ENCODE assay signal across 8 cellular contexts in the genomic region with DNA sequence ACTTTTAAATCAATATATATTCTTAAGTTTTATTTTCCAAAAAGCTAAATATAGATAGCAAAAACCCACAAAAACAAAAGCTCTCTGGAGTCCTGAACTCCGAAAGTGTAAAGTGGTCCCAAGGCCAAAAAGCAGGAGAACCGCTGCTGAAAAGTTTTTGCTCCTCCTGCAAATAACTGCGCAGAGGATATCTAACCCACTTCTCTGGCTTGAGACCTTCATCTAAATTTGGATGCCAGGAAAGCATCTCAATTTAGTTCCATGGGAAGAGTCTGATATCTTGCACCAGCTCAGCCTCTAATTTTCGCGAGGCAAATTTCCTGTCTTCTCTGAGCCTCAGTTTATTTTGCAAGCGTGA. TPM values are rescaled to one million over a fixed set of nuclear protein-coding genes. Genes with fewer than 3 reads are reported as not detected.
DNase-seq lines count a peak whose midpoint lies in the region; ATAC-seq lines count a peak whose summit lies in the region.

No MANE protein-coding gene starts in this region.

- H3K36me3 Mint-ChIP-seq in activated CD8-positive, alpha-beta T cell treated with anti-CD3 and anti-CD28 coated beads, Interleukin-2, amount 10 ng/mL, durations not matched to agents 7 days and 5 days (ENCODE audit: low read depth): peaks cover 24% of the 10 kb centered on the region

- POLR2A ChIA-PET in activated CD8-positive, alpha-beta T cell treated with anti-CD3 and anti-CD28 coated beads, Interleukin-2, amount 10 ng/mL, durations not matched to agents 7 days and 5 days (lab: Charles Lee): interaction anchor here (1.2 kb wide), 1 partner anchor 330 kb away, joined by 6 read pairs; no protein-coding TSS in a partner anchor

- peak overlapping the region; percentile 100 for H3K4me3 Mint-ChIP-seq in activated CD8-positive, alpha-beta T cell treated with anti-CD3 and anti-CD28 coated beads, Interleukin-2, amount 10 ng/mL, durations not matched to agents 7 days and 5 days
- peak overlapping the region; percentile 88 to 99 for H3K4me3 Mint-ChIP-seq in stimulated activated naive CD8-positive, alpha-beta T cell treated with anti-CD3 and anti-CD28 coated beads, Interleukin-15, amount 100 ng/mL, for 72 hours

- no peaks in the 10 kb centered on the region for H3K9me3 Mint-ChIP-seq in activated CD8-positive, alpha-beta T cell treated with anti-CD3 and anti-CD28 coated beads, Interleukin-2, amount 10 ng/mL, durations not matched to agents 7 days and 5 days (ENCODE audit: insufficient read depth)
- H3K9me3 Mint-ChIP-seq in stimulated activated naive CD8-positive, alpha-beta T cell treated with anti-CD3 and anti-CD28 coated beads, Interleukin-15, amount 100 ng/mL, for 72 hours: no peaks in the 10 kb centered on the region

- H3K27me3 Mint-ChIP-seq in activated CD8-positive, alpha-beta T cell treated with anti-CD3 and anti-CD28 coated beads, Interleukin-2, amount 10 ng/mL, durations not matched to agents 7 days and 5 days (ENCODE audit: low read depth): no peaks in the 10 kb centered on the region
- H3K27me3 Mint-ChIP-seq in stimulated activated naive CD8-positive, alpha-beta T cell treated with anti-CD3 and anti-CD28 coated beads, Interleukin-15, amount 100 ng/mL, for 72 hours: no peaks in the 10 kb centered on the region

- DNase-seq in DMS 273 (lab: John Stamatoyannopoulos, UW; ENCODE audit: unreplicated experiment) (peak; percentile 43), DMS 273 treated with DMSO at 0.1 percent for 48 hours (lab: John Stamatoyannopoulos, UW) (no peak)
- no peak for DNase-seq in activated CD8-positive, alpha-beta T cell treated with anti-CD3 and anti-CD28 coated beads, Interleukin-2, amount 10 ng/mL, durations not matched to agents 7 days and 5 days
- no peak for DNase-seq in stimulated activated naive CD8-positive, alpha-beta T cell treated with anti-CD3 and anti-CD28 coated beads, Interleukin-15, amount 100 ng/mL, for 72 hours

- peaks cover 30% of the 10 kb centered on the region for H3K4me1 Mint-ChIP-seq in activated CD8-positive, alpha-beta T cell treated with anti-CD3 and anti-CD28 coated beads, Interleukin-2, amount 10 ng/mL, durations not matched to agents 7 days and 5 days (ENCODE audit: low read depth)
- H3K4me1 Mint-ChIP-seq in stimulated activated naive CD8-positive, alpha-beta T cell treated with anti-CD3 and anti-CD28 coated beads, Interleukin-15, amount 100 ng/mL, for 72 hours: peaks cover 33% of the 10 kb centered on the region

- peak overlapping the region; percentile 91 for H3K27ac Mint-ChIP-seq in activated CD8-positive, alpha-beta T cell treated with anti-CD3 and anti-CD28 coated beads, Interleukin-2, amount 10 ng/mL, durations not matched to agents 7 days and 5 days
- H3K27ac Mint-ChIP-seq in stimulated activated naive CD8-positive, alpha-beta T cell treated with anti-CD3 and anti-CD28 coated beads, Interleukin-15, amount 100 ng/mL, for 72 hours: peak overlapping the region; percentile 97 to 99

- H3K9me3 ChIP-seq in iPS-18c (ENCODE audit: control insufficient read depth, insufficient read depth, low read length): no peaks in the 10 kb centered on the region

- ATAC-seq in activated CD8-positive, alpha-beta T cell treated with anti-CD3 and anti-CD28 coated beads, Interleukin-2, amount 10 ng/mL, durations not matched to agents 7 days and 5 days: no peak
- ATAC-seq in stimulated activated naive CD8-positive, alpha-beta T cell treated with anti-CD3 and anti-CD28 coated beads, Interleukin-15, amount 100 ng/mL, for 72 hours: no peak
- ATAC-seq in GM18870 (IDR thresholded peaks at IDR 0.05; ENCODE audit: unreplicated experiment) (no peak), GM21529 (IDR thresholded peaks at IDR 0.05; ENCODE audit: unreplicated experiment) (no peak), HG03045 (IDR thresholded peaks at IDR 0.05; ENCODE audit: unreplicated experiment) (no peak)

- CTCF ChIA-PET in activated CD8-positive, alpha-beta T cell treated with anti-CD3 and anti-CD28 coated beads, Interleukin-2, amount 10 ng/mL, durations not matched to agents 7 days and 5 days (lab: Charles Lee): interaction anchor here (0.6 to 1.7 kb wide), 11 partner anchors 9 to 469 kb away, joined by 3 to 23 read pairs (median 4); a partner anchor contains a TSS

- H3K4me3 ChIP-seq in iPS-18c (ENCODE audit: insufficient read depth, low read depth, low read length): peak overlapping the region; percentile 89

RNA-seq across cellular contexts. Expression of a gene that starts 0.5 kb away (rescaled TPM):
- 10 to 100 TPM; 32.6 to 33.8 TPM for total RNA-seq in activated CD8-positive, alpha-beta T cell treated with anti-CD3 and anti-CD28 coated beads, Interleukin-2, amount 10 ng/mL, durations not matched to agents 7 days and 5 days

RNA-seq across cellular contexts. Expression of a gene that starts 22.4 kb away (rescaled TPM):
- 1 to 10 TPM in 1 of 2 experiments, under 1 TPM in 1; 0.84 to 1.0 TPM for total RNA-seq in activated CD8-positive, alpha-beta T cell treated with anti-CD3 and anti-CD28 coated beads, Interleukin-2, amount 10 ng/mL, durations not matched to agents 7 days and 5 days

RNA-seq across cellular contexts. Expression of a gene that starts 44.0 kb away (rescaled TPM):
- total RNA-seq in activated CD8-positive, alpha-beta T cell treated with anti-CD3 and anti-CD28 coated beads, Interleukin-2, amount 10 ng/mL, durations not matched to agents 7 days and 5 days: not detected
